In the genomic region with DNA sequence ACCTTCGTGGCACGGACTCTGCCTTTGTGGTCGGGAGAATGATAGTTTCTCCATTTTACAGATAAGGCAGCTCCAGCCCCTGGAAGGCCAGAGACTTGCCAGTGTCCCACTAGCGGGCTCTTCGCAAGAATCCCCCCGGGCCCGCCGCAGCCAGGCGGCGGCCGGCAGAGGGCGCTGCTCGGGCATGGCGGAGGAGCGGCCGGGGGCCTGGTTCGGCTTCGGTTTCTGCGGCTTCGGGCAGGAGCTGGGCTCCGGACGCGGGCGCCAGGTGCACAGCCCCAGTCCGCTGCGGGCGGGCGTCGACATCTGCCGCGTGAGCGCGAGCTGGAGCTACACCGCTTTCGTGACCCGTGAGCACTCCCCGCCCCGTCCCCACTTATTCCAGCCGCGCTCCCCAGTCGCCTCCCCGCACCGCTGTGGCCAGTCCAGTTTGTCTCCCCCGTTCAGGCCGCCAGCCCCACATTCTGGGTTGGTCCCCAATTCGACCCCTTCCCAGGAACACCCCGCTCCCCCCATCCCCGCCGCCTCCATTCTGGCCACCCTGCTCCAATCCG, we compare ENCODE assay signal across 8 cellular contexts. TPM values are rescaled to one million over a fixed set of nuclear protein-coding genes. Genes with fewer than 3 reads are reported as not detected.
DNase-seq lines count a peak whose midpoint lies in the region; ATAC-seq and TF ChIP-seq lines count a peak whose summit lies in the region.

No MANE protein-coding gene starts in this region.

- H4K20me1 ChIP-seq in Karpas-422 (ENCODE audit: insufficient read depth, low read depth, low read length): no peaks in the 10 kb centered on the region

- peaks cover 20% of the 10 kb centered on the region for H3K79me2 ChIP-seq in Karpas-422 (ENCODE audit: low read length)

- peak; percentile 93 for TF ChIP-seq CTCF in psoas muscle (IDR thresholded peaks at IDR 0.05)

- peak; percentile 52 for ATAC-seq in left ventricle myocardium superior
- peak; percentile 47 to 64 (median 60) for ATAC-seq in psoas muscle
- no peak for ATAC-seq in HG03439 (IDR thresholded peaks at IDR 0.05; ENCODE audit: unreplicated experiment)

- H3K27ac ChIP-seq in Karpas-422 (ENCODE audit: low read length): no peak overlapping the region
- H3K27ac ChIP-seq in angular gyrus (ENCODE audit: low read depth, low read length): peak overlapping the region; percentile 73
- H3K27ac ChIP-seq in psoas muscle: peak overlapping the region; percentile 61
- no peak overlapping the region for H3K27ac ChIP-seq in urinary bladder (ENCODE audit: low read depth)

- H3K4me2 ChIP-seq in Karpas-422 (ENCODE audit: low read depth, low read length, poor library complexity, severe bottlenecking): peak overlapping the region; percentile 97

- no peak overlapping the region for H3K9ac ChIP-seq in Karpas-422 (ENCODE audit: low read length)

- no peaks in the 10 kb centered on the region for H3K9me3 ChIP-seq in Karpas-422 (ENCODE audit: low read length)
- H3K9me3 ChIP-seq in psoas muscle: no peaks in the 10 kb centered on the region

- WGBS in psoas muscle, 3 donors: 1 to 2% (median 1%) methylated on average over 39 to 50 of the region's 50 CpGs
- WGBS in urinary bladder: 2% methylated on average over 50 of the region's 50 CpGs

- intact Hi-C loops in left ventricle myocardium superior (cut with micrococcal nuclease): no loop called here
- intact Hi-C loops in psoas muscle (cut with DNase I): loop anchor here (2.0 to 5.0 kb wide), 6 partner anchors 36 to 316 kb away; partner anchors contain the start of gene PRC1 (in 1 of the 2)

- H3K4me3 ChIP-seq in Karpas-422 (ENCODE audit: low read length) (no peak overlapping the region; the same call in 1 of the 2 replicates), psoas muscle (peak overlapping the region; percentile 66), urinary bladder (ENCODE audit: low read depth, low read length) (peak overlapping the region; percentile 49)

- H3K4me1 ChIP-seq in Karpas-422 (ENCODE audit: low read length): peaks cover 20% of the 10 kb centered on the region
- H3K4me1 ChIP-seq in psoas muscle: peaks cover 28% of the 10 kb centered on the region
- H3K4me1 ChIP-seq in urinary bladder (ENCODE audit: insufficient read depth): no peaks in the 10 kb centered on the region

- DNase-seq in DMS53 treated with DMSO at 0.1 percent for 48 hours (lab: John Stamatoyannopoulos, UW; ENCODE audit: unreplicated experiment) (peak; percentile 38), Karpas-422 (no peak), T follicular helper cell (ENCODE audit: low read depth) (peak; percentile 40), left ventricle myocardium superior (peak; percentile 89), psoas muscle (peak; percentile 81 to 91)

- H2AFZ ChIP-seq in Karpas-422 (ENCODE audit: low read length): no peak overlapping the region

- H3K9me2 ChIP-seq in Karpas-422 (replicated peaks; ENCODE audit: insufficient read depth, low read length): no peaks in the 10 kb centered on the region

- H3K27me3 ChIP-seq in Karpas-422 (ENCODE audit: low read length): no peaks in the 10 kb centered on the region
- H3K27me3 ChIP-seq in psoas muscle (ENCODE audit: insufficient read depth in 3 of 3, low read length in 2 of 3): no peaks in the 10 kb centered on the region

- peaks cover 7% of the 10 kb centered on the region for H3K36me3 ChIP-seq in Karpas-422 (ENCODE audit: insufficient read depth, low read length)
- H3K36me3 ChIP-seq in psoas muscle (ENCODE audit: insufficient read depth in 1 of 2, low read depth in 1 of 2): peaks cover 2 to 37% of the 10 kb centered on the region in 2 donors
- H3K36me3 ChIP-seq in urinary bladder (ENCODE audit: insufficient read depth): no peaks in the 10 kb centered on the region

RNA-seq across cellular contexts. Expression of gene RCCD1, which starts 1.9 kb away (rescaled TPM):
- 25.3 and 32.9 TPM in 2 replicates for total RNA-seq in Karpas-422 (2014; rRNA removed; shearing (Covaris generic); ENCODE audit: low replicate concordance)
- total RNA-seq in left ventricle myocardium superior (11.5 TPM), psoas muscle (1 to 10 TPM; 4.4 to 7.6 (median 5.3) TPM), urinary bladder (7.5 TPM)
- polyA plus RNA-seq in psoas muscle (1 to 10 TPM; 6.0 to 6.8 (median 6.0) TPM), urinary bladder (10.3 TPM)

RNA-seq across cellular contexts. Expression of gene UNC45A, which starts 21.5 kb away (rescaled TPM):
- 25.1 and 58.0 TPM in 2 replicates for total RNA-seq in Karpas-422 (2014; rRNA removed; shearing (Covaris generic); ENCODE audit: low replicate concordance)
- 24.4 TPM for total RNA-seq in left ventricle myocardium superior
- total RNA-seq in psoas muscle: 10 to 100 TPM; 11.0 to 17.5 (median 12.1) TPM
- polyA plus RNA-seq in psoas muscle: 10 to 100 TPM in 2 of 3 donors, 1 to 10 TPM in 1; 9.2 to 15.3 (median 11.2) TPM
- total RNA-seq in urinary bladder: 37.2 TPM
- polyA plus RNA-seq in urinary bladder: 110 TPM

RNA-seq across cellular contexts. Expression of gene HDDC3, which starts 24.3 kb away (rescaled TPM):
- 15.9 and 39.1 TPM in 2 replicates for total RNA-seq in Karpas-422 (2014; rRNA removed; shearing (Covaris generic); ENCODE audit: low replicate concordance)
- total RNA-seq in left ventricle myocardium superior: 15.0 TPM
- total RNA-seq in psoas muscle: 10 to 100 TPM in 3 of 4 donors, 1 to 10 TPM in 1; 9.9 to 25.5 (median 12.9) TPM
- 10 to 100 TPM in 2 of 3 donors, 1 to 10 TPM in 1; 7.2 to 23.9 (median 14.0) TPM for polyA plus RNA-seq in psoas muscle
- total RNA-seq in urinary bladder: 6.8 TPM
- 9.7 TPM for polyA plus RNA-seq in urinary bladder

RNA-seq across cellular contexts. Expression of gene PRC1, which starts 37.7 kb away (rescaled TPM):
- 87.5 and 95.5 TPM in 2 replicates for total RNA-seq in Karpas-422 (2014; rRNA removed; shearing (Covaris generic); ENCODE audit: low replicate concordance)
- total RNA-seq in left ventricle myocardium superior: 3.3 TPM
- total RNA-seq in psoas muscle: 1 to 10 TPM; 1.6 to 2.2 (median 1.9) TPM
- 1 to 10 TPM in 2 of 3 donors, under 1 TPM in 1; 0.68 to 3.5 (median 1.3) TPM for polyA plus RNA-seq in psoas muscle
- 75.8 TPM for total RNA-seq in urinary bladder
- 8.3 TPM for polyA plus RNA-seq in urinary bladder

RNA-seq across cellular contexts. Expression of gene MAN2A2, which starts 53.5 kb away (rescaled TPM):
- total RNA-seq in Karpas-422 (2014; rRNA removed; shearing (Covaris generic); ENCODE audit: low replicate concordance): 27.4 and 60.8 TPM in 2 replicates
- total RNA-seq in left ventricle myocardium superior: 146 TPM
- total RNA-seq in psoas muscle: 100 to 1,000 TPM in 3 of 4 donors, 10 to 100 TPM in 1; 73.0 to 127 (median 121) TPM
- polyA plus RNA-seq in psoas muscle: 100 to 1,000 TPM in 1 of 3 donors, 10 to 100 TPM in 2; 22.9 to 111 (median 41.5) TPM
- total RNA-seq in urinary bladder: 19.4 TPM
- 31.4 TPM for polyA plus RNA-seq in urinary bladder

Comparison
In these comparisons a context has a peak if more than half of its experiments do, and no peak if none do; other contexts are left out.
1. H3K27ac ChIP-seq: peak in angular gyrus (single experiment) and psoas muscle (single experiment); none in Karpas-422 (single experiment) and urinary bladder (single experiment).